ENCODE assay signal across 19 cellular contexts in genomic region chr20:58378056-58378455, GRCh38.
"Had no signal": no experiment of that assay in that cellular context is flagged by ENCODE, and none has a peak within 500 bp of the region (broad histone marks: within the 10 kb centered on the region; RNA-seq: fewer than 3 reads in every experiment).

No MANE protein-coding gene starts in this region.

- H3K9ac ChIP-seq: parathyroid adenoma had no signal

- H2AFZ ChIP-seq: parathyroid adenoma had no signal

- FAIRE-seq: keratinocyte, small intestine had no signal

- DNase-seq: dermis blood vessel endothelial cell; gastrocnemius medialis; head of caudate nucleus; left ventricle myocardium superior; lower lobe of right lung; small intestine; stimulated activated CD4-positive, alpha-beta T cell treated with anti-CD3 and anti-CD28 coated beads, Interleukin-15, amount 100 ng/mL, for 24 hours; stimulated activated CD4-positive, alpha-beta T cell treated with anti-CD3 and anti-CD28 coated beads, Interleukin-2, amount 100 ng/mL, for 48 hours; stimulated activated naive B cell treated with anti-CD40 and anti-IgM and Interleukin-4, amounts not matched to agents 10 μg/mL and 1 μg/mL and 100 μg/mL, for 72 hours; transverse colon had no signal

- H3K36me3 ChIP-seq: gastrocnemius medialis, lower lobe of right lung, prostate gland, right atrium auricular region, thoracic aorta, transverse colon, vagina had no signal

- H3K4me3 ChIP-seq: coronary artery, gastrocnemius medialis, lower lobe of right lung, prostate gland, right atrium auricular region, thoracic aorta, transverse colon, vagina had no signal

- H3K79me2 ChIP-seq: parathyroid adenoma had no signal

- H3K9me3 ChIP-seq: gastrocnemius medialis, prostate gland, right atrium auricular region, thoracic aorta, transverse colon, vagina had no signal

- H3K27me3 ChIP-seq: right atrium auricular region, transverse colon, vagina had no signal

- ATAC-seq: gastrocnemius medialis; left ventricle myocardium superior; lower lobe of right lung; natural killer cell treated with Interleukin-12 subunit alpha and Interleukin-12 subunit beta and Interleukin-15 and Interleukin-18, amount 100 ng/mL, for 72 hours; sciatic nerve; stimulated activated naive B cell treated with anti-CD40 and anti-IgM and Interleukin-4, amounts not matched to agents 10 μg/mL and 1 μg/mL and 100 μg/mL, for 72 hours had no signal

- H3K27ac ChIP-seq: coronary artery, gastrocnemius medialis, lower lobe of right lung, parathyroid adenoma, prostate gland, right atrium auricular region, thoracic aorta, transverse colon, vagina had no signal

- H3K4me1 ChIP-seq: gastrocnemius medialis, lower lobe of right lung, parathyroid adenoma, prostate gland, right atrium auricular region, transverse colon, vagina had no signal
